In genomic region chr7:28362812-28363211, GRCh38 we compare ENCODE assay signal across 1 cellular context.
TF ChIP-seq lines count a peak whose summit lies in the region.

No MANE protein-coding gene starts in this region.

TF ChIP-seq in A549, 52 proteins besides CTCF, POLR2A, EP300 and RAD21 (continued from another document):
- TF ChIP-seq, protein P1, sequence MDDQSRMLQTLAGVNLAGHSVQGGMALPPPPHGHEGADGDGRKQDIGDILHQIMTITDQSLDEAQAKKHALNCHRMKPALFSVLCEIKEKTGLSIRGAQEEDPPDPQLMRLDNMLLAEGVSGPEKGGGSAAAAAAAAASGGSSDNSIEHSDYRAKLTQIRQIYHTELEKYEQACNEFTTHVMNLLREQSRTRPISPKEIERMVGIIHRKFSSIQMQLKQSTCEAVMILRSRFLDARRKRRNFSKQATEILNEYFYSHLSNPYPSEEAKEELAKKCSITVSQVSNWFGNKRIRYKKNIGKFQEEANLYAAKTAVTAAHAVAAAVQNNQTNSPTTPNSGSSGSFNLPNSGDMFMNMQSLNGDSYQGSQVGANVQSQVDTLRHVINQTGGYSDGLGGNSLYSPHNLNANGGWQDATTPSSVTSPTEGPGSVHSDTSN (IDR thresholded peaks at IDR 0.05): no peak
- TF ChIP-seq KDM5A (IDR thresholded peaks at IDR 0.05): no peak
- TF ChIP-seq RNF2 (IDR thresholded peaks at IDR 0.05; ENCODE audit: borderline replicate concordance, low read depth): no peak
- TF ChIP-seq NPAS2 (CRISPR knock-in tag; IDR thresholded peaks at IDR 0.05; ENCODE audit: borderline replicate concordance): no peak
- no peak for TF ChIP-seq MYC (IDR thresholded peaks at IDR 0.05; ENCODE audit: borderline replicate concordance, low read length)
- no peak for TF ChIP-seq ATOH8 (CRISPR knock-in tag; IDR thresholded peaks at IDR 0.05; ENCODE audit: low read depth)
